In the genomic region with DNA sequence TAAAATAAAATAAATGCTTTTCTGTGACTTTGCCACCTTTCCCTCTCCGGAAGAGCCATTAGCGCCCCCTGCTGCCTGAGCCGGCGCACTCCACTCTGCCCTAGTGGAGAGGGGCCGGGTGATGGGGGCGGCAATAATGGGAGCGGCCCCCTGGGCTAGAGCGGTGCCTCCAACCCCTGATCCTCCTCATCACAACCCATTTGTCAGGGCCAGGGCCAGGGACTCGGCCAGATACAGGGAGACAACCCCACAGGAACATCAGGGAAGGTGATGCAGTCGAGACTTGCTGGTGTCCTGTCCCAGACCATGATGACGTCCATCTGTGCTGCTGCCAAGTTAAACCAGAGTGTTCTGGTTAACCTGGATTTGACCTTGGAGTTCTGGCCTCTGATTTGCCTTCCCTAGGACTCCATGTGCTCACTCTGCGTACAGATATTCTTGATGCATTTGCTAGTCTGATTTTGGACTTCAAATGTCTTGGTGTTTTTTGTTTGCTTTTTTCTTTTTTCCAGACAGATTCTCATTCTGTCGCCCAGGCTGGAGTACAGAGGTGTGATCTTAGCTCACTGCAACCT, we compare ENCODE assay signal across 8 cellular contexts. TPM values are rescaled to one million over a fixed set of nuclear protein-coding genes. Genes with fewer than 3 reads are reported as not detected.
DNase-seq lines count a peak whose midpoint lies in the region; ATAC-seq and TF ChIP-seq lines count a peak whose summit lies in the region.

No MANE protein-coding gene starts in this region.

- no peaks in the 10 kb centered on the region for H3K27me3 Mint-ChIP-seq in activated naive CD4-positive, alpha-beta T cell treated with anti-CD3 and anti-CD28 coated beads, Interleukin-2, amount 10 ng/mL, durations not matched to agents 7 days and 5 days
- no peaks in the 10 kb centered on the region for H3K27me3 Mint-ChIP-seq in T-helper 2 cell treated with Interferon-gamma antibody and Interleukin-4, amounts not matched to agents 5 μg/mL and 100 μg/mL, for 36 hours (ENCODE audit: low read depth)

- TF ChIP-seq POLR2A in spleen (IDR thresholded peaks at IDR 0.05), result no peak

- no peaks in the 10 kb centered on the region for H3K36me3 Mint-ChIP-seq in activated naive CD4-positive, alpha-beta T cell treated with anti-CD3 and anti-CD28 coated beads, Interleukin-2, amount 10 ng/mL, durations not matched to agents 7 days and 5 days
- no peaks in the 10 kb centered on the region for H3K36me3 Mint-ChIP-seq in T-helper 2 cell treated with Interferon-gamma antibody and Interleukin-4, amounts not matched to agents 5 μg/mL and 100 μg/mL, for 36 hours (ENCODE audit: low read depth)

- TF ChIP-seq CTCF in right atrium auricular region (IDR thresholded peaks at IDR 0.05) (peak in 1 of 2 donors; percentile 59), spleen (IDR thresholded peaks at IDR 0.05 in 8 of 11, conservative IDR thresholded peaks at IDR 0.05 in 3 of 11) (peak in 10 of 11 experiments; percentile 30 to 71 (median 52))

- no peaks in the 10 kb centered on the region for H3K4me1 Mint-ChIP-seq in activated naive CD4-positive, alpha-beta T cell treated with anti-CD3 and anti-CD28 coated beads, Interleukin-2, amount 10 ng/mL, durations not matched to agents 7 days and 5 days
- no peaks in the 10 kb centered on the region for H3K4me1 Mint-ChIP-seq in T-helper 2 cell treated with Interferon-gamma antibody and Interleukin-4, amounts not matched to agents 5 μg/mL and 100 μg/mL, for 36 hours (ENCODE audit: low read depth)

- 39 to 70% (median 55%) methylated on average over 13 of the region's 13 CpGs for WGBS in spleen, 5 donors

- DNase-seq in NCI-H2227 (lab: John Stamatoyannopoulos, UW; ENCODE audit: unreplicated experiment) (peak; percentile 12), NCI-H2227 treated with DMSO at 0.1 percent for 48 hours (lab: John Stamatoyannopoulos, UW) (no peak), NCI-H1694 treated with DMSO at 0.1 percent for 48 hours (lab: John Stamatoyannopoulos, UW) (peak; percentile 34), right atrium auricular region (ENCODE audit: low spot score) (peak; percentile 77), spleen (peak; percentile 74)
- DNase-seq in activated naive CD4-positive, alpha-beta T cell treated with anti-CD3 and anti-CD28 coated beads, Interleukin-2, amount 10 ng/mL, durations not matched to agents 7 days and 5 days, result peak; percentile 51
- no peak for DNase-seq in T-helper 2 cell treated with Interferon-gamma antibody and Interleukin-4, amounts not matched to agents 5 μg/mL and 100 μg/mL, for 36 hours (ENCODE audit: low spot score)

- peak overlapping the region in 1 of 2 donors; percentile 6 for H3K27ac ChIP-seq in right atrium auricular region
- no peak overlapping the region for H3K27ac ChIP-seq in spleen

- no peak overlapping the region for H3K4me3 ChIP-seq in right atrium auricular region
- H3K4me3 ChIP-seq in spleen, result no peak overlapping the region

- H3K27me3 ChIP-seq in right atrium auricular region, result no peaks in the 10 kb centered on the region
- no peaks in the 10 kb centered on the region for H3K27me3 ChIP-seq in spleen (replicated peaks in 1 of 7)

- intact Hi-C loops in spleen (cut with DNase I; ENCODE audit: low total_unique reads), result no loop called here

- no peak overlapping the region for H3K27ac Mint-ChIP-seq in activated naive CD4-positive, alpha-beta T cell treated with anti-CD3 and anti-CD28 coated beads, Interleukin-2, amount 10 ng/mL, durations not matched to agents 7 days and 5 days
- no peak overlapping the region for H3K27ac Mint-ChIP-seq in T-helper 2 cell treated with Interferon-gamma antibody and Interleukin-4, amounts not matched to agents 5 μg/mL and 100 μg/mL, for 36 hours

- H3K9me3 Mint-ChIP-seq in activated naive CD4-positive, alpha-beta T cell treated with anti-CD3 and anti-CD28 coated beads, Interleukin-2, amount 10 ng/mL, durations not matched to agents 7 days and 5 days, result no peaks in the 10 kb centered on the region
- no peaks in the 10 kb centered on the region for H3K9me3 Mint-ChIP-seq in T-helper 2 cell treated with Interferon-gamma antibody and Interleukin-4, amounts not matched to agents 5 μg/mL and 100 μg/mL, for 36 hours

- H3K4me1 ChIP-seq in right atrium auricular region (peaks cover 0 to 5% of the 10 kb centered on the region in 2 donors), spleen (peaks cover 0 to 3% (median 0%) of the 10 kb centered on the region in 6 donors)

- no peak for ATAC-seq in GM21360 (IDR thresholded peaks at IDR 0.05; ENCODE audit: unreplicated experiment)

- H3K36me3 ChIP-seq in right atrium auricular region (no peaks in the 10 kb centered on the region), spleen (no peaks in the 10 kb centered on the region)

- H3K9me3 ChIP-seq in right atrium auricular region (no peaks in the 10 kb centered on the region), spleen (no peaks in the 10 kb centered on the region)

- CTCF ChIA-PET in activated naive CD4-positive, alpha-beta T cell treated with anti-CD3 and anti-CD28 coated beads, Interleukin-2, amount 10 ng/mL, durations not matched to agents 7 days and 5 days (lab: Charles Lee), result interaction anchor here (1.0 to 1.4 kb wide), 2 partner anchors 286 to 405 kb away, joined by 3 to 4 read pairs; no protein-coding TSS in a partner anchor

- H3K4me3 Mint-ChIP-seq in activated naive CD4-positive, alpha-beta T cell treated with anti-CD3 and anti-CD28 coated beads, Interleukin-2, amount 10 ng/mL, durations not matched to agents 7 days and 5 days, result no peak overlapping the region
- no peak overlapping the region for H3K4me3 Mint-ChIP-seq in T-helper 2 cell treated with Interferon-gamma antibody and Interleukin-4, amounts not matched to agents 5 μg/mL and 100 μg/mL, for 36 hours

RNA-seq across cellular contexts. Expression of a gene that starts 46.1 kb away (rescaled TPM):
- total RNA-seq in right atrium auricular region (10 to 100 TPM; 60.3 to 92.3 TPM), spleen (100 to 1,000 TPM; 113 to 148 (median 128) TPM)
- polyA plus RNA-seq in spleen, result 10 to 100 TPM; 12.3 to 17.8 (median 15.1) TPM

Comparison
In these comparisons a context has a peak if more than half of its experiments do, and no peak if none do; other contexts are left out.
1. DNase-seq: peak in NCI-H2227 (single experiment), NCI-H1694 treated with DMSO at 0.1 percent for 48 hours (single experiment), activated naive CD4-positive, alpha-beta T cell treated with anti-CD3 and anti-CD28 coated beads, Interleukin-2, amount 10 ng/mL, durations not matched to agents 7 days and 5 days (single experiment), right atrium auricular region (single experiment) and spleen (single experiment); none in NCI-H2227 treated with DMSO at 0.1 percent for 48 hours (single experiment) and T-helper 2 cell treated with Interferon-gamma antibody and Interleukin-4, amounts not matched to agents 5 μg/mL and 100 μg/mL, for 36 hours (single experiment).